Comparison of ENCODE assay signal across 10 cellular contexts in the genomic region with DNA sequence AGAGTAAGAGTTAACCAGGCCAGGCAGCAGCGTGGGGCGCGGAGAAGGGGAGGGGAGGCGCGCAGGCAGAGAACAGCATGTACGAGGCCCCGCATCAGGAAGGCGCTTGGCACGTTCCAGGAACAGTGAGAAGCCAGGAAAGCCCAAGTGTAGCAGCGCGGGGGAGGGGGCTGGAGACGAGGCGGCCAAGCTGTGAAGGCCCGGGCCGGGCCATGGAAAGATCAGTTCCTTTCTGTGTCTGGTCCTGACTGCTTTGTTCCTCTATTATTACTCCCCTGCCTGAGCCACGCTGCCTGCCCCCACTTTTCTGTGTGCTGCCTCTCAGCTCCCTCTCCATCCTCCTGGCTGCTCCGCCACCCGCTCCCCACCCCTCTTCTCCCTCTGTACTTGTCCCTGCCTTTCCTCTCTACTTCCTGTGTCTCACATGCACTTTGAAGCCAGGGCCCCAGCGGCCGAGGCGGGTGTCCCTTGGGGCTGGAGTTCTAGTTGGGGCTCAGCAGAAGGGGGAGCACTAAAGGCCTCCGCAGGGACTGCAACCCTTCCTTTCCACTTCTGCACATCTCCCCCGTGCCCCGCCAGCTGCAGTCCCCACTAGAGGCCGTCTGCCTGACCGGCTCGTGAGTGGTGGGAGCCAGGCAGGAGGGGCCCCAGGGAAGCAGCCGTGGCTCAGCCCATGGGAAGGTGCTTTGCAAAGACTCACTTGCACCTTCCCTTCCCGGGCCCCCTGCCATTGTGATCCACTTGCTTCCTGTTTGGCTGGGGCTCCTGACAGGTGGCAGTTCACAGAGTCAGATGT.
A peak's percentile ranks its signal among the peaks of the same experiment; 100 is the strongest.
DNase-seq lines count a peak whose midpoint lies in the region; FAIRE-seq and TF ChIP-seq lines count a peak whose summit lies in the region.
"Had no signal": no experiment of that assay in that cellular context is flagged by ENCODE, and none has a peak within 500 bp of the region (broad histone marks: within the 10 kb centered on the region; RNA-seq: fewer than 3 reads in every experiment).

No MANE protein-coding gene starts in this region.

- H3K9me3 Mint-ChIP-seq in osteocyte (ENCODE audit: unreplicated experiment) = no peaks in the 10 kb centered on the region
- H3K9me3 Mint-ChIP-seq: activated naive CD4-positive, alpha-beta T cell treated with anti-CD3 and anti-CD28 coated beads, Interleukin-2, amount 50 U/mL, for 24 hours had no signal

- DNase-seq in DMS153 (lab: John Stamatoyannopoulos, UW) = peak; percentile 73
- peak; percentile 33 for DNase-seq in WERI-Rb-1
- peak; percentile 40 to 86 (median 69) for DNase-seq in head of caudate nucleus
- DNase-seq in osteocyte (ENCODE audit: extremely low spot score, unreplicated experiment) = no peak
- DNase-seq in stimulated activated CD4-positive, alpha-beta T cell treated with anti-CD3 and anti-CD28 coated beads, Interleukin-1b, Interleukin-23, amount 100 ng/mL, for 48 hours = no peak
- DNase-seq in activated CD4-positive, alpha-beta T cell treated with anti-CD3 and anti-CD28 coated beads for 1 hour = no peak
- no peak for DNase-seq in GM12891 (ENCODE audit: insufficient read length, low spot score)
- no peak for DNase-seq in GM19240 (ENCODE audit: insufficient read length, low spot score)

- peak overlapping the region; percentile 76 for H3K27ac Mint-ChIP-seq in osteocyte (ENCODE audit: unreplicated experiment)
- H3K27ac Mint-ChIP-seq: activated naive CD4-positive, alpha-beta T cell treated with anti-CD3 and anti-CD28 coated beads, Interleukin-2, amount 50 U/mL, for 24 hours had no signal

- TF ChIP-seq POLR2A in GM12891 (IDR thresholded peaks at IDR 0.05; ENCODE audit: low read depth, low read length) = no peak

- no peaks in the 10 kb centered on the region for H3K9me3 ChIP-seq in WERI-Rb-1 (ENCODE audit: severe bottlenecking)

- H3K36me3 ChIP-seq in WERI-Rb-1 = peaks cover 3% of the 10 kb centered on the region

- H3K36me3 Mint-ChIP-seq in osteocyte (ENCODE audit: unreplicated experiment) = peaks cover 27% of the 10 kb centered on the region

- H3K4me3 Mint-ChIP-seq in osteocyte (ENCODE audit: unreplicated experiment) = peak overlapping the region; percentile 57
- H3K4me3 Mint-ChIP-seq: activated naive CD4-positive, alpha-beta T cell treated with anti-CD3 and anti-CD28 coated beads, Interleukin-2, amount 50 U/mL, for 24 hours had no signal

- intact Hi-C loops in head of caudate nucleus (cut with DNase I) = no loop called here

- TF ChIP-seq CTCF in WERI-Rb-1 (IDR thresholded peaks at IDR 0.05; ENCODE audit: low read depth, low read length) = no peak
- TF ChIP-seq CTCF in osteocyte (IDR thresholded peaks at IDR 0.05) = no peak

- no peaks in the 10 kb centered on the region for H3K27me3 Mint-ChIP-seq in osteocyte (ENCODE audit: unreplicated experiment)
- H3K27me3 Mint-ChIP-seq: activated naive CD4-positive, alpha-beta T cell treated with anti-CD3 and anti-CD28 coated beads, Interleukin-2, amount 50 U/mL, for 24 hours had no signal

- FAIRE-seq in GM12891 (lab: Jason Lieb, UNC) = no peak

- H3K27me3 ChIP-seq in WERI-Rb-1 (ENCODE audit: insufficient read depth, low read depth, severe bottlenecking) = no peaks in the 10 kb centered on the region

- no peak overlapping the region for H3K4me3 ChIP-seq in WERI-Rb-1 (ENCODE audit: low read depth, low read length)

- H3K4me1 Mint-ChIP-seq in osteocyte (ENCODE audit: unreplicated experiment) = peaks cover 16% of the 10 kb centered on the region

- peak overlapping the region; percentile 26; the same call in 1 of the 2 replicates for H3K27ac ChIP-seq in WERI-Rb-1
- H3K27ac ChIP-seq: KMS-11 had no signal

TF ChIP-seq in GM12891, 5 proteins besides CTCF, POLR2A, EP300 and RAD21:
- TF ChIP-seq TAF1 (IDR thresholded peaks at IDR 0.05; ENCODE audit: low read depth, low read length) = no peak
- TF ChIP-seq POU2F2 (IDR thresholded peaks at IDR 0.05; ENCODE audit: low read depth, low read length) = no peak
- TF ChIP-seq PAX5 (IDR thresholded peaks at IDR 0.05; ENCODE audit: insufficient read depth, low read length, severe bottlenecking) = no peak

Comparison
In these comparisons a context has a peak if more than half of its experiments do, and no peak if none do; other contexts are left out.
1. DNase-seq: peak in DMS153 (single experiment), WERI-Rb-1 (single experiment) and head of caudate nucleus (42 of 42); none in osteocyte (single experiment), stimulated activated CD4-positive, alpha-beta T cell treated with anti-CD3 and anti-CD28 coated beads, Interleukin-1b, Interleukin-23, amount 100 ng/mL, for 48 hours (single experiment), activated CD4-positive, alpha-beta T cell treated with anti-CD3 and anti-CD28 coated beads for 1 hour (single experiment), GM12891 (single experiment) and GM19240 (single experiment).